In genomic region chr17:67278363-67278762, GRCh38 we compare ENCODE assay signal across 33 cellular contexts.
"Had no signal": no experiment of that assay in that cellular context is flagged by ENCODE, and none has a peak within 500 bp of the region (broad histone marks: within the 10 kb centered on the region; RNA-seq: fewer than 3 reads in every experiment).

No MANE protein-coding gene starts in this region.

- H3K27me3 ChIP-seq: ascending aorta, cardiac muscle cell had no signal

- H3K36me3 ChIP-seq: ascending aorta, cardiac muscle cell, WERI-Rb-1 had no signal

- H3K27ac ChIP-seq: ascending aorta, cardiac muscle cell, WERI-Rb-1 had no signal

- DNase-seq: activated CD4-positive, alpha-beta T cell treated with anti-CD3 and anti-CD28 coated beads for 1 hour; activated CD4-positive, alpha-beta T cell treated with anti-CD3 and anti-CD28 coated beads for 48 hours; activated CD4-positive, alpha-beta T cell treated with anti-CD3 and anti-CD28 coated beads, Interleukin-2, amount 50 U/mL, for 4 hours; activated CD4-positive, CD25-positive, alpha-beta regulatory T cell; activated CD8-positive, alpha-beta T cell treated with anti-CD3 and anti-CD28 coated beads for 36 hours; activated gamma-delta T cell; activated naive CD4-positive, alpha-beta T cell treated with Interleukin-2 at 50 U/mL for 16 hours; activated naive CD8-positive, alpha-beta T cell treated with anti-CD3 and anti-CD28 coated beads, Interleukin-2, amount 10 ng/mL, durations not matched to agents 7 days and 5 days; activated T-cell treated with anti-CD3 and anti-CD28 coated beads, Interleukin-2, amount 50 U/mL, for 1 hour; activated T-cell treated with anti-CD3 and anti-CD28 coated beads, Interleukin-2, amount 50 U/mL, for 72 hours; amygdala; MM.1S; NCI-H1092 treated with DMSO at 0.1 percent for 48 hours; NCI-H1417; NCI-H146; NCI-H187; NCI-H2029 treated with DMSO at 0.1 percent for 48 hours; NCI-H2107; NCI-H2171; NCI-H510A; NCI-H526; NCI-H748 treated with DMSO at 0.1 percent for 48 hours; RPMI8226; SIG-M5; SW 1271; T-helper 1 cell; T1000; WERI-Rb-1 had no signal

- ATAC-seq: activated CD8-positive, alpha-beta T cell treated with anti-CD3 and anti-CD28 coated beads for 36 hours; activated T-cell treated with anti-CD3 and anti-CD28 coated beads, Interleukin-2, amount 50 U/mL, for 72 hours; activated T-helper 17 cell treated with anti-CD3 and anti-CD28 coated beads, Interleukin-2, amount 50 U/mL, for 72 hours; Panc1; Right ventricle myocardium inferior had no signal

- H3K4me3 ChIP-seq: ascending aorta, cardiac muscle cell had no signal

- H3K9me3 ChIP-seq: ascending aorta had no signal

- H3K4me1 ChIP-seq: ascending aorta had no signal
